Comparison of ENCODE assay signal across 17 cellular contexts in the genomic region with DNA sequence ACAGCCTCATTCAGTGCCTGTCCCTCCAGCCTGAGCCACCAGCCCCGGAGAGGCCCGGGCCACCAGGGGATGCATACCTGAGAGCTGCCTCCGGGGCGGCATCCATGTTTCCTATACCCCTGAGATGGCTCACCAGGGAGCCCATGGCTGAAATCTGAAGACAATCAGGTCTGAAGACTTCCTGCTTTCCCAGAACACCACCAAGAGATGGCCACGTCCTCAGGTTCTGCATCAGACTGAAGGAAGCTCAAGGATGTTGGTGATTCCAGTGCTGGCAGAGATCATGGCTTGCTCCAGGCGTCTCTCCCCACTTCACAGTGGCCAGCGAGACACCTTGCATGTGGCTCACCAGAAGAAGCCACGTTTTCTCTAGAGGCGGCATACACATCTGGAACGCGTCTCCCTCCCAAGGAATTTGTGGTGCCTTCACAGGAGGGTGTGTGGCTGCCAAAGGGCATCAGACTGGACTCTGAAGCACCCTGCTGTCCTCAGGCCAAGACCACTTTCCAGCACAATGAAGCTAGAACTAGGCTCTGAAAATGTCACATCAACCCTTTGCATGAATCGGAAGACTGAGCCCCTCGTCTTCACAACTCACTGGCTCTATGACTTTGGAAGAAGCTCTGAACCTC.
DNase-seq lines count a peak whose midpoint lies in the region; ATAC-seq and TF ChIP-seq lines count a peak whose summit lies in the region.
"Had no signal": no experiment of that assay in that cellular context is flagged by ENCODE, and none has a peak within 500 bp of the region (broad histone marks: within the 10 kb centered on the region; RNA-seq: fewer than 3 reads in every experiment).

No MANE protein-coding gene starts in this region.

- H2BK5ac ChIP-seq in H9 (ENCODE audit: insufficient read length, low read length) = no peak overlapping the region

- H3K23me2 ChIP-seq in H9 (ENCODE audit: insufficient read length, low read depth, low read length, poor library complexity, severe bottlenecking) = no peaks in the 10 kb centered on the region

- no peak overlapping the region for H3T11ph ChIP-seq in H9 (ENCODE audit: low read length)

- no peak overlapping the region for H3K27ac Mint-ChIP-seq in H9
- H3K27ac Mint-ChIP-seq in activated T-cell treated with anti-CD3 and anti-CD28 coated beads, Interleukin-2, amount 50 U/mL, for 72 hours = no peak overlapping the region
- H3K27ac Mint-ChIP-seq: activated CD8-positive, alpha-beta T cell treated with anti-CD3 and anti-CD28 coated beads for 36 hours; stimulated activated naive CD8-positive, alpha-beta T cell treated with anti-CD3 and anti-CD28 coated beads, Interleukin-15, amount 100 ng/mL, for 72 hours had no signal

- H3K9me3 ChIP-seq in H9 (ENCODE audit: control insufficient read depth, low read depth, low read length) = no peaks in the 10 kb centered on the region
- H3K9me3 ChIP-seq: SK-N-SH had no signal

- intact Hi-C loops in left colon (cut with DNase I, micrococcal nuclease) = no loop called here

- H4K20me1 ChIP-seq in H9 (ENCODE audit: control insufficient read depth, insufficient read depth, insufficient read length) = no peaks in the 10 kb centered on the region

- no peaks in the 10 kb centered on the region for H3K79me2 ChIP-seq in H9 (ENCODE audit: insufficient read depth, low read length)

- H3K18ac ChIP-seq in H9 (ENCODE audit: insufficient read length, low read depth, low read length) = no peak overlapping the region

- H3K27me3 Mint-ChIP-seq in H9 (ENCODE audit: low read depth) = no peaks in the 10 kb centered on the region
- H3K27me3 Mint-ChIP-seq in activated T-cell treated with anti-CD3 and anti-CD28 coated beads, Interleukin-2, amount 50 U/mL, for 72 hours (ENCODE audit: low read depth) = no peaks in the 10 kb centered on the region
- H3K27me3 Mint-ChIP-seq: activated CD8-positive, alpha-beta T cell treated with anti-CD3 and anti-CD28 coated beads for 36 hours; stimulated activated naive CD8-positive, alpha-beta T cell treated with anti-CD3 and anti-CD28 coated beads, Interleukin-15, amount 100 ng/mL, for 72 hours had no signal

- no peak overlapping the region for H3K4ac ChIP-seq in H9 (ENCODE audit: low read depth, low read length)

- H2BK15ac ChIP-seq in H9 (ENCODE audit: low read depth, low read length) = no peak overlapping the region

- peaks cover 8% of the 10 kb centered on the region for H3K4me1 ChIP-seq in H9 (ENCODE audit: insufficient read depth, low read length)

- no peak overlapping the region for H2BK12ac ChIP-seq in H9 (ENCODE audit: insufficient read length, low read depth, low read length)

- H3K9ac ChIP-seq in H9 (ENCODE audit: extremely low read depth, insufficient read length, low read length) = no peak overlapping the region
- H3K9ac ChIP-seq: KMS-11, SK-N-SH had no signal

- no peak overlapping the region for H4K8ac ChIP-seq in H9 (replicated peaks; ENCODE audit: insufficient read length, low read depth, low read length)

- no peak overlapping the region for H3K4me2 ChIP-seq in H9 (ENCODE audit: insufficient read depth, insufficient read length, low read length)
- H3K4me2 ChIP-seq: KMS-11, SK-N-SH had no signal

- no peaks in the 10 kb centered on the region for H3K79me1 ChIP-seq in H9 (ENCODE audit: insufficient read depth, low read depth, low read length, poor library complexity, severe bottlenecking)

- no peak overlapping the region for H4K91ac ChIP-seq in H9 (ENCODE audit: insufficient read length, low read depth, low read length)

- no peak overlapping the region for H2BK20ac ChIP-seq in H9 (ENCODE audit: low read depth, low read length, poor library complexity, severe bottlenecking)

- no peak overlapping the region for H3K4me3 Mint-ChIP-seq in H9
- H3K4me3 Mint-ChIP-seq in activated T-cell treated with anti-CD3 and anti-CD28 coated beads, Interleukin-2, amount 50 U/mL, for 72 hours = no peak overlapping the region
- H3K4me3 Mint-ChIP-seq: activated CD8-positive, alpha-beta T cell treated with anti-CD3 and anti-CD28 coated beads for 36 hours; stimulated activated naive CD8-positive, alpha-beta T cell treated with anti-CD3 and anti-CD28 coated beads, Interleukin-15, amount 100 ng/mL, for 72 hours had no signal

- H3K4me1 Mint-ChIP-seq in H9 = peaks cover 9% of the 10 kb centered on the region in 2 experiments
- peaks cover 4% of the 10 kb centered on the region for H3K4me1 Mint-ChIP-seq in activated T-cell treated with anti-CD3 and anti-CD28 coated beads, Interleukin-2, amount 50 U/mL, for 72 hours (ENCODE audit: low read depth)
- H3K4me1 Mint-ChIP-seq: stimulated activated naive CD8-positive, alpha-beta T cell treated with anti-CD3 and anti-CD28 coated beads, Interleukin-15, amount 100 ng/mL, for 72 hours had no signal

- no peak overlapping the region for H3K56ac ChIP-seq in H9 (ENCODE audit: insufficient read length, low read depth, low read length)

- no peak overlapping the region for H4K5ac ChIP-seq in H9 (ENCODE audit: insufficient read length, low read depth, low read length)

- H3K23ac ChIP-seq in H9 (ENCODE audit: insufficient read length, low read depth, low read length) = no peak overlapping the region

- no peak overlapping the region for H2AK5ac ChIP-seq in H9 (ENCODE audit: insufficient read length, low read length)

- no peaks in the 10 kb centered on the region for H3K9me3 Mint-ChIP-seq in H9
- H3K9me3 Mint-ChIP-seq in activated T-cell treated with anti-CD3 and anti-CD28 coated beads, Interleukin-2, amount 50 U/mL, for 72 hours = no peaks in the 10 kb centered on the region
- H3K9me3 Mint-ChIP-seq: activated CD8-positive, alpha-beta T cell treated with anti-CD3 and anti-CD28 coated beads for 36 hours; stimulated activated naive CD8-positive, alpha-beta T cell treated with anti-CD3 and anti-CD28 coated beads, Interleukin-15, amount 100 ng/mL, for 72 hours had no signal

- H3K36me3 Mint-ChIP-seq in H9 (ENCODE audit: insufficient read depth in 1 of 3, low read depth in 3 of 3) = no peaks in the 10 kb centered on the region
- no peaks in the 10 kb centered on the region for H3K36me3 Mint-ChIP-seq in activated T-cell treated with anti-CD3 and anti-CD28 coated beads, Interleukin-2, amount 50 U/mL, for 72 hours (ENCODE audit: insufficient read depth in 2 of 2)

- no peaks in the 10 kb centered on the region for H3K27me3 ChIP-seq in H9 (ENCODE audit: insufficient read depth, low read length)

- H2BK120ac ChIP-seq in H9 (ENCODE audit: low read depth, low read length, poor library complexity, severe bottlenecking) = no peak overlapping the region

- TF ChIP-seq CTCF in H9 (conservative IDR thresholded peaks at IDR 0.05) = peak; percentile 33; the same call in 1 of the 3 replicates

- H2AFZ ChIP-seq in H9 (ENCODE audit: low read length) = no peak overlapping the region

- no CpG with 5 or more reads among the region's 13 CpGs for WGBS in H9 (ENCODE audit: extremely low coverage, insufficient read length, low lambda C conversion rate)

- DNase-seq in EH (ENCODE audit: low read depth) = peak; percentile 5
- DNase-seq in H9 = peak; percentile 58
- DNase-seq in ecto neural progenitor cell (ENCODE audit: low spot score) = peak; percentile 60
- DNase-seq in mesenteric fat pad (ENCODE audit: low spot score) = peak; percentile 92
- DNase-seq in left colon = no peak
- DNase-seq in nucleus accumbens (lab: John Stamatoyannopoulos, UW) = no peak
- no peak for DNase-seq in activated T-cell treated with anti-CD3 and anti-CD28 coated beads, Interleukin-2, amount 50 U/mL, for 72 hours
- DNase-seq: C1 segment of cervical spinal cord, DND-41, foreskin keratinocyte, NCI-H1436, SK-N-SH had no signal

- H3K27ac ChIP-seq in H9 (ENCODE audit: insufficient read length, low read depth, low read length) = no peak overlapping the region
- H3K27ac ChIP-seq: dorsolateral prefrontal cortex, foreskin keratinocyte, KMS-11 had no signal

- no peak overlapping the region; the same call in 1 of the 2 replicates for H3K14ac ChIP-seq in H9 (ENCODE audit: insufficient read depth, low read length)

- ATAC-seq in left colon = no peak
- ATAC-seq in HG02610 (IDR thresholded peaks at IDR 0.05; ENCODE audit: unreplicated experiment) = no peak
- no peak for ATAC-seq in activated T-cell treated with anti-CD3 and anti-CD28 coated beads, Interleukin-2, amount 50 U/mL, for 72 hours (replicated peaks in 1 of 2)
- ATAC-seq: foreskin keratinocyte had no signal

Comparison
In these comparisons a context has a peak if more than half of its experiments do, and no peak if none do; other contexts are left out.
1. DNase-seq: peak in EH (single experiment), H9 (single experiment), ecto neural progenitor cell (single experiment) and mesenteric fat pad (single experiment); none in left colon (0 of 2), nucleus accumbens (0 of 56) and activated T-cell treated with anti-CD3 and anti-CD28 coated beads, Interleukin-2, amount 50 U/mL, for 72 hours (0 of 2).